Comparison of ENCODE assay signal across 10 cellular contexts in genomic region chr5:115414406-115415142, GRCh38.
DNase-seq lines count a peak whose midpoint lies in the region; ATAC-seq and TF ChIP-seq lines count a peak whose summit lies in the region.
"Had no signal": no experiment of that assay in that cellular context is flagged by ENCODE, and none has a peak within 500 bp of the region (broad histone marks: within the 10 kb centered on the region; RNA-seq: fewer than 3 reads in every experiment).

No MANE protein-coding gene starts in this region.

- intact Hi-C loops in mucosa of descending colon (cut with DNase I, micrococcal nuclease), result no loop called here

- H3K9me3 Mint-ChIP-seq in brain (no peaks in the 10 kb centered on the region), chondrocyte (ENCODE audit: low read depth) (no peaks in the 10 kb centered on the region)

- ATAC-seq in HG02610 (IDR thresholded peaks at IDR 0.05; ENCODE audit: unreplicated experiment), result peak; percentile 21
- peak; percentile 66 for ATAC-seq in mucosa of descending colon

- H3K27ac Mint-ChIP-seq in brain, result peak overlapping the region in 3 of 5 experiments; percentile 34 to 96 (median 71)
- H3K27ac Mint-ChIP-seq in chondrocyte (ENCODE audit: unreplicated experiment), result no peak overlapping the region

- DNase-seq in Daoy (ENCODE audit: low read depth) (peak; percentile 59), mucosa of descending colon (peak in 2 of 3 donors; percentile 50 to 58), chondrocyte (ENCODE audit: low spot score) (no peak), suprapubic skin (ENCODE audit: low spot score in 2 of 2) (no peak), SHP77 (lab: John Stamatoyannopoulos, UW) (no peak), SIG-M5 (lab: John Stamatoyannopoulos, UW) (no peak)
- DNase-seq: activated effector memory CD4-positive, alpha-beta T cell treated with Interleukin-2 at 50 U/mL for 16 hours; NCI-H524 had no signal

- WGBS in suprapubic skin, result 68% methylated on average over 4 of the region's 5 CpGs

- TF ChIP-seq EP300 in suprapubic skin (IDR thresholded peaks at IDR 0.05), result no peak

- H3K4me1 Mint-ChIP-seq in brain (peaks cover 33% of the 10 kb centered on the region), chondrocyte (ENCODE audit: low read depth) (peaks cover 5% of the 10 kb centered on the region)

- H3K36me3 ChIP-seq in mucosa of descending colon (ENCODE audit: low read depth), result no peaks in the 10 kb centered on the region
- H3K36me3 ChIP-seq in suprapubic skin, result no peaks in the 10 kb centered on the region

- H3K36me3 Mint-ChIP-seq in brain (no peaks in the 10 kb centered on the region), chondrocyte (ENCODE audit: low read depth) (no peaks in the 10 kb centered on the region)

- no peak for TF ChIP-seq POLR2A in suprapubic skin (IDR thresholded peaks at IDR 0.05)

- TF ChIP-seq CTCF in brain (conservative IDR thresholded peaks at IDR 0.05) (no peak), mucosa of descending colon (IDR thresholded peaks at IDR 0.05) (no peak), chondrocyte (IDR thresholded peaks at IDR 0.05) (no peak), suprapubic skin (IDR thresholded peaks at IDR 0.05) (no peak)

- H3K9me3 ChIP-seq in mucosa of descending colon, result no peaks in the 10 kb centered on the region
- H3K9me3 ChIP-seq in suprapubic skin, result no peaks in the 10 kb centered on the region

- peaks cover 4% of the 10 kb centered on the region for H3K27me3 Mint-ChIP-seq in brain
- H3K27me3 Mint-ChIP-seq in chondrocyte (ENCODE audit: low read depth), result no peaks in the 10 kb centered on the region

- H3K4me3 Mint-ChIP-seq in brain (peak overlapping the region in 1 of 5 experiments; percentile 24), chondrocyte (ENCODE audit: unreplicated experiment) (no peak overlapping the region)

- no peaks in the 10 kb centered on the region for H3K27me3 ChIP-seq in suprapubic skin

- H3K27ac ChIP-seq in suprapubic skin, result no peak overlapping the region

- peaks cover 51% of the 10 kb centered on the region for H3K4me1 ChIP-seq in mucosa of descending colon (ENCODE audit: low read depth)
- peaks cover 18% of the 10 kb centered on the region for H3K4me1 ChIP-seq in suprapubic skin

- H3K4me3 ChIP-seq in mucosa of descending colon (no peak overlapping the region), suprapubic skin (no peak overlapping the region)

Comparison
In these comparisons a context has a peak if more than half of its experiments do, and no peak if none do; other contexts are left out.
1. DNase-seq: peak in Daoy (single experiment) and mucosa of descending colon (2 of 3); none in chondrocyte (single experiment), suprapubic skin (0 of 2), SHP77 (0 of 2) and SIG-M5 (single experiment).